In the genomic region with DNA sequence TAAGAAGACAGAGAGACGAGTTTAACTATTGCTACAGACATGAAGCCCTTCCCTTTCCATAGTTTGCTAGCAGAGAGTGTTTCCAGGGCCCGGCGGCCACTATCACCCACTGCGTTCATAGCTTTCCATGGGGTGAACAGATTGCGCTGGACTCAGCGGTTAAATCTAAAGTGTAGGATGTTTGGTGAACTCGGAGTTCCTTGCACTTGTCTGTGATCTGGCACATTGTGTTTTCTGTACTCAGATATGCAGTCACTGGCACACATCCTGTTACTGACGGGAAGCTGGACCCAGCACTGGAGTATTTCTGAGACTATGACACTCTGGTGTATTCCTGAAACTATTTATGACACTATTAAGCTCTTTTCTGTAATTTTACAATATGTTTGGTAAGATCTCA, we compare ENCODE assay signal across 2 cellular contexts.
TF ChIP-seq lines count a peak whose summit lies in the region.

No MANE protein-coding gene starts in this region.

TF ChIP-seq in liver, 16 proteins besides CTCF, POLR2A, EP300 and RAD21:
- TF ChIP-seq GABPA (IDR thresholded peaks at IDR 0.05 in 1 of 2, conservative IDR thresholded peaks at IDR 0.05 in 1 of 2) (peak; percentile 50 to 59), RXRA (IDR thresholded peaks at IDR 0.05) (peak in 1 of 2 donors; percentile 54), YY1 (IDR thresholded peaks at IDR 0.05) (no peak), NR2F2 (IDR thresholded peaks at IDR 0.05) (peak; percentile 48), HNF4G (IDR thresholded peaks at IDR 0.05) (no peak), SP1 (IDR thresholded peaks at IDR 0.05) (peak; percentile 43)
- TF ChIP-seq, protein P1, sequence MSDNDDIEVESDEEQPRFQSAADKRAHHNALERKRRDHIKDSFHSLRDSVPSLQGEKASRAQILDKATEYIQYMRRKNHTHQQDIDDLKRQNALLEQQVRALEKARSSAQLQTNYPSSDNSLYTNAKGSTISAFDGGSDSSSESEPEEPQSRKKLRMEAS (IDR thresholded peaks at IDR 0.05), result no peak
- TF ChIP-seq, protein P2, sequence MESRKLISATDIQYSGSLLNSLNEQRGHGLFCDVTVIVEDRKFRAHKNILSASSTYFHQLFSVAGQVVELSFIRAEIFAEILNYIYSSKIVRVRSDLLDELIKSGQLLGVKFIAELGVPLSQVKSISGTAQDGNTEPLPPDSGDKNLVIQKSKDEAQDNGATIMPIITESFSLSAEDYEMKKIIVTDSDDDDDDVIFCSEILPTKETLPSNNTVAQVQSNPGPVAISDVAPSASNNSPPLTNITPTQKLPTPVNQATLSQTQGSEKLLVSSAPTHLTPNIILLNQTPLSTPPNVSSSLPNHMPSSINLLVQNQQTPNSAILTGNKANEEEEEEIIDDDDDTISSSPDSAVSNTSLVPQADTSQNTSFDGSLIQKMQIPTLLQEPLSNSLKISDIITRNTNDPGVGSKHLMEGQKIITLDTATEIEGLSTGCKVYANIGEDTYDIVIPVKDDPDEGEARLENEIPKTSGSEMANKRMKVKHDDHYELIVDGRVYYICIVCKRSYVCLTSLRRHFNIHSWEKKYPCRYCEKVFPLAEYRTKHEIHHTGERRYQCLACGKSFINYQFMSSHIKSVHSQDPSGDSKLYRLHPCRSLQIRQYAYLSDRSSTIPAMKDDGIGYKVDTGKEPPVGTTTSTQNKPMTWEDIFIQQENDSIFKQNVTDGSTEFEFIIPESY (IDR thresholded peaks at IDR 0.05), result no peak
- TF ChIP-seq, protein P3, sequence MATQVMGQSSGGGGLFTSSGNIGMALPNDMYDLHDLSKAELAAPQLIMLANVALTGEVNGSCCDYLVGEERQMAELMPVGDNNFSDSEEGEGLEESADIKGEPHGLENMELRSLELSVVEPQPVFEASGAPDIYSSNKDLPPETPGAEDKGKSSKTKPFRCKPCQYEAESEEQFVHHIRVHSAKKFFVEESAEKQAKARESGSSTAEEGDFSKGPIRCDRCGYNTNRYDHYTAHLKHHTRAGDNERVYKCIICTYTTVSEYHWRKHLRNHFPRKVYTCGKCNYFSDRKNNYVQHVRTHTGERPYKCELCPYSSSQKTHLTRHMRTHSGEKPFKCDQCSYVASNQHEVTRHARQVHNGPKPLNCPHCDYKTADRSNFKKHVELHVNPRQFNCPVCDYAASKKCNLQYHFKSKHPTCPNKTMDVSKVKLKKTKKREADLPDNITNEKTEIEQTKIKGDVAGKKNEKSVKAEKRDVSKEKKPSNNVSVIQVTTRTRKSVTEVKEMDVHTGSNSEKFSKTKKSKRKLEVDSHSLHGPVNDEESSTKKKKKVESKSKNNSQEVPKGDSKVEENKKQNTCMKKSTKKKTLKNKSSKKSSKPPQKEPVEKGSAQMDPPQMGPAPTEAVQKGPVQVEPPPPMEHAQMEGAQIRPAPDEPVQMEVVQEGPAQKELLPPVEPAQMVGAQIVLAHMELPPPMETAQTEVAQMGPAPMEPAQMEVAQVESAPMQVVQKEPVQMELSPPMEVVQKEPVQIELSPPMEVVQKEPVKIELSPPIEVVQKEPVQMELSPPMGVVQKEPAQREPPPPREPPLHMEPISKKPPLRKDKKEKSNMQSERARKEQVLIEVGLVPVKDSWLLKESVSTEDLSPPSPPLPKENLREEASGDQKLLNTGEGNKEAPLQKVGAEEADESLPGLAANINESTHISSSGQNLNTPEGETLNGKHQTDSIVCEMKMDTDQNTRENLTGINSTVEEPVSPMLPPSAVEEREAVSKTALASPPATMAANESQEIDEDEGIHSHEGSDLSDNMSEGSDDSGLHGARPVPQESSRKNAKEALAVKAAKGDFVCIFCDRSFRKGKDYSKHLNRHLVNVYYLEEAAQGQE (IDR thresholded peaks at IDR 0.05), result no peak

TF ChIP-seq in HepG2, 621 proteins besides CTCF, POLR2A, EP300 and RAD21:
- TF ChIP-seq, protein P4, sequence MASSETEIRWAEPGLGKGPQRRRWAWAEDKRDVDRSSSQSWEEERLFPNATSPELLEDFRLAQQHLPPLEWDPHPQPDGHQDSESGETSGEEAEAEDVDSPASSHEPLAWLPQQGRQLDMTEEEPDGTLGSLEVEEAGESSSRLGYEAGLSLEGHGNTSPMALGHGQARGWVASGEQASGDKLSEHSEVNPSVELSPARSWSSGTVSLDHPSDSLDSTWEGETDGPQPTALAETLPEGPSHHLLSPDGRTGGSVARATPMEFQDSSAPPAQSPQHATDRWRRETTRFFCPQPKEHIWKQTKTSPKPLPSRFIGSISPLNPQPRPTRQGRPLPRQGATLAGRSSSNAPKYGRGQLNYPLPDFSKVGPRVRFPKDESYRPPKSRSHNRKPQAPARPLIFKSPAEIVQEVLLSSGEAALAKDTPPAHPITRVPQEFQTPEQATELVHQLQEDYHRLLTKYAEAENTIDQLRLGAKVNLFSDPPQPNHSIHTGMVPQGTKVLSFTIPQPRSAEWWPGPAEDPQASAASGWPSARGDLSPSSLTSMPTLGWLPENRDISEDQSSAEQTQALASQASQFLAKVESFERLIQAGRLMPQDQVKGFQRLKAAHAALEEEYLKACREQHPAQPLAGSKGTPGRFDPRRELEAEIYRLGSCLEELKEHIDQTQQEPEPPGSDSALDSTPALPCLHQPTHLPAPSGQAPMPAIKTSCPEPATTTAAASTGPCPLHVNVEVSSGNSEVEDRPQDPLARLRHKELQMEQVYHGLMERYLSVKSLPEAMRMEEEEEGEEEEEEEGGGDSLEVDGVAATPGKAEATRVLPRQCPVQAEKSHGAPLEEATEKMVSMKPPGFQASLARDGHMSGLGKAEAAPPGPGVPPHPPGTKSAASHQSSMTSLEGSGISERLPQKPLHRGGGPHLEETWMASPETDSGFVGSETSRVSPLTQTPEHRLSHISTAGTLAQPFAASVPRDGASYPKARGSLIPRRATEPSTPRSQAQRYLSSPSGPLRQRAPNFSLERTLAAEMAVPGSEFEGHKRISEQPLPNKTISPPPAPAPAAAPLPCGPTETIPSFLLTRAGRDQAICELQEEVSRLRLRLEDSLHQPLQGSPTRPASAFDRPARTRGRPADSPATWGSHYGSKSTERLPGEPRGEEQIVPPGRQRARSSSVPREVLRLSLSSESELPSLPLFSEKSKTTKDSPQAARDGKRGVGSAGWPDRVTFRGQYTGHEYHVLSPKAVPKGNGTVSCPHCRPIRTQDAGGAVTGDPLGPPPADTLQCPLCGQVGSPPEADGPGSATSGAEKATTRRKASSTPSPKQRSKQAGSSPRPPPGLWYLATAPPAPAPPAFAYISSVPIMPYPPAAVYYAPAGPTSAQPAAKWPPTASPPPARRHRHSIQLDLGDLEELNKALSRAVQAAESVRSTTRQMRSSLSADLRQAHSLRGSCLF (CRISPR knock-in tag; IDR thresholded peaks at IDR 0.05; ENCODE audit: borderline replicate concordance), result no peak
- TF ChIP-seq, protein P5, sequence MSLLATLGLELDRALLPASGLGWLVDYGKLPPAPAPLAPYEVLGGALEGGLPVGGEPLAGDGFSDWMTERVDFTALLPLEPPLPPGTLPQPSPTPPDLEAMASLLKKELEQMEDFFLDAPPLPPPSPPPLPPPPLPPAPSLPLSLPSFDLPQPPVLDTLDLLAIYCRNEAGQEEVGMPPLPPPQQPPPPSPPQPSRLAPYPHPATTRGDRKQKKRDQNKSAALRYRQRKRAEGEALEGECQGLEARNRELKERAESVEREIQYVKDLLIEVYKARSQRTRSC (CRISPR knock-in tag; IDR thresholded peaks at IDR 0.05; ENCODE audit: low read depth), result no peak
- TF ChIP-seq PAF1 (CRISPR knock-in tag; IDR thresholded peaks at IDR 0.05), result no peak
- no peak for TF ChIP-seq SYNCRIP (IDR thresholded peaks at IDR 0.05; ENCODE audit: insufficient read depth, low read depth, low read length)
- no peak for TF ChIP-seq RARA (CRISPR knock-in tag; IDR thresholded peaks at IDR 0.05)
- TF ChIP-seq TOPORS (CRISPR knock-in tag; IDR thresholded peaks at IDR 0.05), result no peak
- TF ChIP-seq PITX1 (CRISPR knock-in tag; IDR thresholded peaks at IDR 0.05), result no peak
- TF ChIP-seq ZMYM3 (CRISPR knock-in tag; IDR thresholded peaks at IDR 0.05), result no peak
- TF ChIP-seq GTF2F1 (IDR thresholded peaks at IDR 0.05; ENCODE audit: low read length), result no peak
- no peak for TF ChIP-seq SRF (IDR thresholded peaks at IDR 0.05; ENCODE audit: low read depth, low read length)
- TF ChIP-seq, protein P6, sequence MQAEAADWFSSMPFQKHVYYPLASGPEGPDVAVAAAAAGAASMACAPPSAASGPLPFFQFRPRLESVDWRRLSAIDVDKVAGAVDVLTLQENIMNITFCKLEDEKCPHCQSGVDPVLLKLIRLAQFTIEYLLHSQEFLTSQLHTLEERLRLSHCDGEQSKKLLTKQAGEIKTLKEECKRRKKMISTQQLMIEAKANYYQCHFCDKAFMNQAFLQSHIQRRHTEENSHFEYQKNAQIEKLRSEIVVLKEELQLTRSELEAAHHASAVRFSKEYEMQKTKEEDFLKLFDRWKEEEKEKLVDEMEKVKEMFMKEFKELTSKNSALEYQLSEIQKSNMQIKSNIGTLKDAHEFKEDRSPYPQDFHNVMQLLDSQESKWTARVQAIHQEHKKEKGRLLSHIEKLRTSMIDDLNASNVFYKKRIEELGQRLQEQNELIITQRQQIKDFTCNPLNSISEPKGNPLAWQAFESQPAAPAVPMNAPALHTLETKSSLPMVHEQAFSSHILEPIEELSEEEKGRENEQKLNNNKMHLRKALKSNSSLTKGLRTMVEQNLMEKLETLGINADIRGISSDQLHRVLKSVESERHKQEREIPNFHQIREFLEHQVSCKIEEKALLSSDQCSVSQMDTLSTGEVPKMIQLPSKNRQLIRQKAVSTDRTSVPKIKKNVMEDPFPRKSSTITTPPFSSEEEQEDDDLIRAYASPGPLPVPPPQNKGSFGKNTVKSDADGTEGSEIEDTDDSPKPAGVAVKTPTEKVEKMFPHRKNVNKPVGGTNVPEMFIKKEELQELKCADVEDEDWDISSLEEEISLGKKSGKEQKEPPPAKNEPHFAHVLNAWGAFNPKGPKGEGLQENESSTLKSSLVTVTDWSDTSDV (CRISPR knock-in tag; IDR thresholded peaks at IDR 0.05), result no peak
- no peak for TF ChIP-seq PRMT3 (CRISPR knock-in tag; IDR thresholded peaks at IDR 0.05; ENCODE audit: borderline replicate concordance, low read depth)
- TF ChIP-seq, protein P7, sequence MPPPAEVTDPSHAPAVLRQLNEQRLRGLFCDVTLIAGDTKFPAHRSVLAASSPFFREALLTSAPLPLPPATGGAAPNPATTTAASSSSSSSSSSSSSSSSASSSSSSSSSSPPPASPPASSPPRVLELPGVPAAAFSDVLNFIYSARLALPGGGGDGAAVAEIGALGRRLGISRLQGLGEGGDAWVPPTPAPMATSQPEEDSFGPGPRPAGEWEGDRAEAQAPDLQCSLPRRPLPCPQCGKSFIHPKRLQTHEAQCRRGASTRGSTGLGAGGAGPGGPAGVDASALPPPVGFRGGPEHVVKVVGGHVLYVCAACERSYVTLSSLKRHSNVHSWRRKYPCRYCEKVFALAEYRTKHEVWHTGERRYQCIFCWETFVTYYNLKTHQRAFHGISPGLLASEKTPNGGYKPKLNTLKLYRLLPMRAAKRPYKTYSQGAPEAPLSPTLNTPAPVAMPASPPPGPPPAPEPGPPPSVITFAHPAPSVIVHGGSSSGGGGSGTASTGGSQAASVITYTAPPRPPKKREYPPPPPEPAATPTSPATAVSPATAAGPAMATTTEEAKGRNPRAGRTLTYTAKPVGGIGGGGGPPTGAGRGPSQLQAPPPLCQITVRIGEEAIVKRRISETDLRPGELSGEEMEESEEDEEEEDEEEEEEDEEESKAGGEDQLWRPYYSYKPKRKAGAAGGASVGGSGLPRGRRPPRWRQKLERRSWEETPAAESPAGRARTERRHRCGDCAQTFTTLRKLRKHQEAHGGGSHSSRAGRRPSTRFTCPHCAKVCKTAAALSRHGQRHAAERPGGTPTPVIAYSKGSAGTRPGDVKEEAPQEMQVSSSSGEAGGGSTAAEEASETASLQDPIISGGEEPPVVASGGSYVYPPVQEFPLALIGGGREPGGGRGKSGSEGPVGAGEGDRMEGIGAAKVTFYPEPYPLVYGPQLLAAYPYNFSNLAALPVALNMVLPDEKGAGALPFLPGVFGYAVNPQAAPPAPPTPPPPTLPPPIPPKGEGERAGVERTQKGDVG (CRISPR knock-in tag; IDR thresholded peaks at IDR 0.05; ENCODE audit: borderline replicate concordance), result no peak
- TF ChIP-seq MYC (CRISPR knock-in tag; IDR thresholded peaks at IDR 0.05; ENCODE audit: borderline replicate concordance), result no peak
- TF ChIP-seq RBFOX2 (IDR thresholded peaks at IDR 0.05; ENCODE audit: low read depth, low read length), result no peak
- no peak for TF ChIP-seq ZFAT (CRISPR knock-in tag; conservative IDR thresholded peaks at IDR 0.05)
- no peak for TF ChIP-seq CBX2 (IDR thresholded peaks at IDR 0.05; ENCODE audit: low read depth, low read length)
- no peak for TF ChIP-seq CBX2 (CRISPR knock-in tag; IDR thresholded peaks at IDR 0.05; ENCODE audit: low read depth)
